1 cellular context compared by ENCODE assay signal in genomic region chr18:48838166-48838775, GRCh38.
TF ChIP-seq lines count a peak whose summit lies in the region.

No MANE protein-coding gene starts in this region.

TF ChIP-seq in IMR-90, 13 proteins besides CTCF, POLR2A, EP300 and RAD21 (continued from another document):
- TF ChIP-seq CEBPB (IDR thresholded peaks at IDR 0.05; ENCODE audit: low read depth, low read length) (no peak), ELK1 (IDR thresholded peaks at IDR 0.05; ENCODE audit: borderline replicate concordance, low read depth, low read length) (no peak)
